Comparison of ENCODE assay signal across 18 cellular contexts in the genomic region with DNA sequence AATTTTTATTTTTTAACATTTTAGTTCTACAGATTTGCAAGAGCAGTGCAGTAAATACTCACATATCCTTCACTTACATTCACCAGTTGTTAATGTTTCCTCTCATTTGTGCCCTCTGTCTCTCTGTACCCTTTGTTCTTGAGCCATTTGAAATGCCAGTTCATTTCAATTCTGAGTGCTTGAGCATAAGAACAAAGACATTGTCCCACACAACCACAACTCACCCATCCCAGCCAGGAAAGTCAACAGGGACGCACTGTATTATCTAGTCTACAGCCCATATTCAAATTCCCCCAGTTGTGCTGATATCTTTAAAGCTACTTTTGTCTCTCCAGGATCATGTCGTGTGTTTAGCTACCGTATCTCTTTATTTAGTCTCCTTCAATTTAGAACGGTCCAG.
A peak's percentile ranks its signal among the peaks of the same experiment; 100 is the strongest.
DNase-seq lines count a peak whose midpoint lies in the region; ATAC-seq lines count a peak whose summit lies in the region.
"Had no signal": no experiment of that assay in that cellular context is flagged by ENCODE, and none has a peak within 500 bp of the region (broad histone marks: within the 10 kb centered on the region; RNA-seq: fewer than 3 reads in every experiment).

No MANE protein-coding gene starts in this region.

- in situ Hi-C loops in G401 (cut with HindIII; ENCODE audit: low sequenced_read_pairs): no loop called here

- no peak for ATAC-seq in HG02763 (IDR thresholded peaks at IDR 0.05; ENCODE audit: unreplicated experiment)
- ATAC-seq: CD8-positive, alpha-beta T cell; GM12878 had no signal

- DNase-seq in Ammon's horn (ENCODE audit: low spot score) (peak; percentile 50), NCI-H526 treated with DMSO at 0.1 percent for 48 hours (lab: John Stamatoyannopoulos, UW) (peak; percentile 46), midbrain (lab: John Stamatoyannopoulos, UW) (peak; percentile 57), retina (peak; percentile 34), AG20443 (ENCODE audit: low spot score) (no peak), NCI-H2196 treated with DMSO at 0.1 percent for 48 hours (lab: John Stamatoyannopoulos, UW; ENCODE audit: unreplicated experiment) (no peak), G401 (ENCODE audit: low spot score) (no peak)
- DNase-seq: AML-193; C1 segment of cervical spinal cord; Caco-2; CD8-positive, alpha-beta T cell; DMS153; DND-41; GDM1; H7; HCEC 1CT had no signal

Comparison
In these comparisons a context has a peak if more than half of its experiments do, and no peak if none do; other contexts are left out.
1. DNase-seq: peak in Ammon's horn (single experiment), NCI-H526 treated with DMSO at 0.1 percent for 48 hours (single experiment), midbrain (single experiment) and retina (single experiment); none in AG20443 (single experiment), NCI-H2196 treated with DMSO at 0.1 percent for 48 hours (single experiment) and G401 (single experiment).